ENCODE assay signal across 12 cellular contexts in genomic region chr2:183348492-183348891, GRCh38.
DNase-seq lines count a peak whose midpoint lies in the region; ATAC-seq and TF ChIP-seq lines count a peak whose summit lies in the region.
"Had no signal": no experiment of that assay in that cellular context is flagged by ENCODE, and none has a peak within 500 bp of the region (broad histone marks: within the 10 kb centered on the region; RNA-seq: fewer than 3 reads in every experiment).

No MANE protein-coding gene starts in this region.

- H3K36me3 ChIP-seq in OCI-LY7 (ENCODE audit: insufficient read depth, low read length), result no peaks in the 10 kb centered on the region
- H3K36me3 ChIP-seq in spleen, result no peaks in the 10 kb centered on the region

- H3K27ac ChIP-seq in OCI-LY7 (ENCODE audit: low read depth, low read length, poor library complexity, severe bottlenecking) (no peak overlapping the region), spleen (no peak overlapping the region)

- TF ChIP-seq POLR2A in spleen (IDR thresholded peaks at IDR 0.05), result no peak

- no peak overlapping the region for H3K4me3 ChIP-seq in OCI-LY7 (ENCODE audit: low read depth, low read length, poor library complexity, severe bottlenecking)
- no peak overlapping the region for H3K4me3 ChIP-seq in spleen

- TF ChIP-seq CTCF in OCI-LY7 (conservative IDR thresholded peaks at IDR 0.05; ENCODE audit: low read length) (peak; percentile 55), spleen (IDR thresholded peaks at IDR 0.05 in 8 of 11, conservative IDR thresholded peaks at IDR 0.05 in 3 of 11) (no peak)

- POLR2A ChIA-PET in OCI-LY7 (lab: Charles Lee), result interaction anchor here (0.7 to 0.9 kb wide), 2 partner anchors 8 to 306 kb away, joined by 3 to 5 read pairs; no protein-coding TSS in a partner anchor

- DNase-seq in OCI-LY7 (ENCODE audit: low spot score) (peak; percentile 20), spleen (no peak)
- no peak for DNase-seq in activated CD8-positive, alpha-beta memory T cell treated with anti-CD3 and anti-CD28 coated beads for 24 hours
- no peak for DNase-seq in central memory CD4-positive, alpha-beta T cell
- DNase-seq: immature natural killer cell; naive B cell; NCI-H226; stimulated activated CD4-positive, alpha-beta T cell treated with anti-CD3 and anti-CD28 coated beads, Interleukin-1b, Interleukin-23, amount 100 ng/mL, for 48 hours had no signal

- no peaks in the 10 kb centered on the region for H3K27me3 ChIP-seq in spleen (replicated peaks in 1 of 7)

- BruUV-seq in OCI-LY7 (replicated peaks; lab: Mats Ljungman, UMichigan), result no TSS peak

- no peaks in the 10 kb centered on the region for H4K20me1 ChIP-seq in OCI-LY7 (ENCODE audit: insufficient read depth, low read length)

- H3K9me3 ChIP-seq in OCI-LY7 (ENCODE audit: low read length) (no peaks in the 10 kb centered on the region), spleen (no peaks in the 10 kb centered on the region)

- H3K4me1 ChIP-seq in OCI-LY7 (ENCODE audit: insufficient read depth, low read length, poor library complexity, severe bottlenecking) (peaks cover 27% of the 10 kb centered on the region), spleen (no peaks in the 10 kb centered on the region)

- no peak overlapping the region for H2AFZ ChIP-seq in OCI-LY7 (ENCODE audit: low read length)

- CTCF ChIA-PET in OCI-LY7 (lab: Charles Lee; ENCODE audit: unreplicated experiment), result no interaction called here

- H3K4me2 ChIP-seq in OCI-LY7 (ENCODE audit: low read length), result peak overlapping the region; percentile 38

- no peaks in the 10 kb centered on the region for H3K79me2 ChIP-seq in OCI-LY7 (ENCODE audit: insufficient read depth, low read depth, low read length)

- peak; percentile 90 for ATAC-seq in GM18517 (IDR thresholded peaks at IDR 0.05; ENCODE audit: unreplicated experiment)
- peak; percentile 74 for ATAC-seq in GM21423 (IDR thresholded peaks at IDR 0.05; ENCODE audit: unreplicated experiment)
- ATAC-seq in HG03108 (IDR thresholded peaks at IDR 0.05; ENCODE audit: unreplicated experiment), result peak; percentile 59
- ATAC-seq in SK-N-SH treated with all-trans-retinoic acid at 6 μM for 48 hours, result no peak

- no peaks in the 10 kb centered on the region for H3K9me2 ChIP-seq in OCI-LY7 (ENCODE audit: insufficient read depth, low read length)

- intact Hi-C loops in OCI-LY7 (cut with micrococcal nuclease; ENCODE audit: unreplicated experiment) (no loop called here), spleen (cut with DNase I; ENCODE audit: low total_unique reads) (no loop called here)

- WGBS in spleen, 5 donors, result 72 to 85% (median 83%) methylated on average over 2 of the region's 2 CpGs

TF ChIP-seq in SK-N-SH treated with all-trans-retinoic acid at 6 μM for 48 hours, 23 proteins besides CTCF, POLR2A, EP300 and RAD21:
- TF ChIP-seq CREB5 (CRISPR knock-in tag; IDR thresholded peaks at IDR 0.05; ENCODE audit: low read depth) (no peak), ZNF70 (CRISPR knock-in tag; IDR thresholded peaks at IDR 0.05) (no peak), OSR1 (CRISPR knock-in tag; IDR thresholded peaks at IDR 0.05) (no peak), POU6F1 (CRISPR knock-in tag; IDR thresholded peaks at IDR 0.05; ENCODE audit: borderline replicate concordance, low read depth) (no peak), ZFP30 (CRISPR knock-in tag; IDR thresholded peaks at IDR 0.05) (no peak), CSRNP3 (CRISPR knock-in tag; IDR thresholded peaks at IDR 0.05) (no peak), TCF4 (CRISPR knock-in tag; IDR thresholded peaks at IDR 0.05; ENCODE audit: borderline replicate concordance) (no peak), ZNF565 (CRISPR knock-in tag; conservative IDR thresholded peaks at IDR 0.05; ENCODE audit: low read depth) (no peak), CSDC2 (CRISPR knock-in tag; IDR thresholded peaks at IDR 0.05) (no peak)
